Comparison of ENCODE assay signal across 25 cellular contexts in the genomic region with DNA sequence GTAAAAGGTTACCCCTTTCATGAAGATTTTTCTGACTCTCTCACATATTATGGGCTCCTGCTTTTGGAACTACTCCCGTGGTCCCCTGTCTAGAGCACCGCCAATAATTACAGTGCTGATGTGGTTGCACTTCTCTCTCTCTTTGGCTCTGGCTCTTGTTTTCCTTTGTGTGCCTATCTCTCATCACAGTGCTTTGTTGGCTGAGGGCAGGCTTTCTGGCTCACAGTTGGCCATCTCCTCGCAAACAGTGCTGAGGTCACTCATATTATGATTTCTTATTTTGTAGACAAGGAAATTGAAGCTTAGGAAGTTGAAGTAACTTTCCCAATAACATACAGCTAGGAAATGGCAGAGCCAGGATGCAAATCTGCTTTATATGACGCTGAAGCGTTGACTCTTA.
DNase-seq lines count a peak whose midpoint lies in the region; ATAC-seq and TF ChIP-seq lines count a peak whose summit lies in the region.
"Had no signal": no experiment of that assay in that cellular context is flagged by ENCODE, and none has a peak within 500 bp of the region (broad histone marks: within the 10 kb centered on the region; RNA-seq: fewer than 3 reads in every experiment).

No MANE protein-coding gene starts in this region.

- CTCF ChIA-PET in Calu3 (lab: Charles Lee), result no interaction called here

- TF ChIP-seq CTCF in coronary artery (IDR thresholded peaks at IDR 0.05), result no peak
- no peak for TF ChIP-seq CTCF in right atrium auricular region (IDR thresholded peaks at IDR 0.05)
- TF ChIP-seq CTCF in Calu3 (IDR thresholded peaks at IDR 0.05; ENCODE audit: unreplicated experiment), result no peak

- ATAC-seq in HG03175 (IDR thresholded peaks at IDR 0.05; ENCODE audit: unreplicated experiment), result no peak
- ATAC-seq: activated T-helper 17 cell treated with anti-CD3 and anti-CD28 coated beads, Interleukin-2, amount 50 U/mL, for 72 hours; naive thymus-derived CD8-positive, alpha-beta T cell; PC-3 had no signal

- peak overlapping the region; percentile 10 to 38 for H3K27ac ChIP-seq in coronary artery
- H3K27ac ChIP-seq in right atrium auricular region, result peak overlapping the region; percentile 26 to 63
- H3K27ac ChIP-seq in skeletal muscle tissue (ENCODE audit: low read depth, low read length), result peak overlapping the region; percentile 42
- H3K27ac ChIP-seq: epithelial cell of prostate, stomach had no signal

- H3K9me3 ChIP-seq in right atrium auricular region, result no peaks in the 10 kb centered on the region
- no peaks in the 10 kb centered on the region for H3K9me3 ChIP-seq in skeletal muscle tissue (ENCODE audit: control insufficient read depth in 3 of 3, low read length in 3 of 3)
- H3K9me3 ChIP-seq: stomach had no signal

- H3K36me3 ChIP-seq in right atrium auricular region (no peaks in the 10 kb centered on the region), skeletal muscle tissue (ENCODE audit: control insufficient read depth in 3 of 3, insufficient read depth in 3 of 3, low read length in 3 of 3) (no peaks in the 10 kb centered on the region)
- H3K36me3 ChIP-seq: stomach had no signal

- no peak overlapping the region for H3K9ac ChIP-seq in skeletal muscle tissue (ENCODE audit: low read depth in 1 of 3, low read length in 3 of 3)

- no peaks in the 10 kb centered on the region for H3K27me3 Mint-ChIP-seq in Calu3 (ENCODE audit: unreplicated experiment)
- H3K27me3 Mint-ChIP-seq: activated CD4-positive, alpha-beta T cell treated with anti-CD3 and anti-CD28 coated beads, Interleukin-2, amount 10 ng/mL, durations not matched to agents 24 days and 14 days; activated naive CD8-positive, alpha-beta T cell treated with anti-CD3 and anti-CD28 coated beads for 36 hours; activated T-helper 17 cell treated with anti-CD3 and anti-CD28 coated beads, Interleukin-2, amount 50 U/mL, for 72 hours; CD4-positive, alpha-beta memory T cell; dendritic cell treated with granulocyte-macrophage colony-stimulating factor and Interleukin-4, amounts not matched to agents 40 ng/mL and 50 ng/mL, for 4 days; naive thymus-derived CD8-positive, alpha-beta T cell; progenitor cell of endocrine pancreas had no signal

- intact Hi-C loops in Calu3 (cut with micrococcal nuclease; ENCODE audit: unreplicated experiment), result no loop called here

- no peaks in the 10 kb centered on the region for H3K4me1 Mint-ChIP-seq in Calu3 (ENCODE audit: low read depth, unreplicated experiment)

- no peak overlapping the region for H3K4me3 ChIP-seq in coronary artery
- H3K4me3 ChIP-seq in right atrium auricular region, result no peak overlapping the region
- no peak overlapping the region for H3K4me3 ChIP-seq in skeletal muscle tissue (ENCODE audit: low read length in 3 of 3)
- H3K4me3 ChIP-seq: smooth muscle cell, stomach had no signal

- no peak overlapping the region for H3K27ac Mint-ChIP-seq in Calu3 (ENCODE audit: unreplicated experiment)
- H3K27ac Mint-ChIP-seq: activated CD4-positive, alpha-beta T cell treated with anti-CD3 and anti-CD28 coated beads, Interleukin-2, amount 10 ng/mL, durations not matched to agents 24 days and 14 days; activated naive CD8-positive, alpha-beta T cell treated with anti-CD3 and anti-CD28 coated beads for 36 hours; activated T-helper 17 cell treated with anti-CD3 and anti-CD28 coated beads, Interleukin-2, amount 50 U/mL, for 72 hours; dendritic cell treated with granulocyte-macrophage colony-stimulating factor and Interleukin-4, amounts not matched to agents 40 ng/mL and 50 ng/mL, for 4 days; progenitor cell of endocrine pancreas had no signal

- H3K4me3 Mint-ChIP-seq in Calu3 (ENCODE audit: low read depth, unreplicated experiment), result no peak overlapping the region
- H3K4me3 Mint-ChIP-seq: activated CD4-positive, alpha-beta T cell treated with anti-CD3 and anti-CD28 coated beads, Interleukin-2, amount 10 ng/mL, durations not matched to agents 24 days and 14 days; activated naive CD8-positive, alpha-beta T cell treated with anti-CD3 and anti-CD28 coated beads for 36 hours; activated T-helper 17 cell treated with anti-CD3 and anti-CD28 coated beads, Interleukin-2, amount 50 U/mL, for 72 hours; CD4-positive, alpha-beta memory T cell; dendritic cell treated with granulocyte-macrophage colony-stimulating factor and Interleukin-4, amounts not matched to agents 40 ng/mL and 50 ng/mL, for 4 days; naive thymus-derived CD8-positive, alpha-beta T cell had no signal

- peak; percentile 19 for DNase-seq in NCI-H2227 treated with DMSO at 0.1 percent for 48 hours (lab: John Stamatoyannopoulos, UW)
- DNase-seq in coronary artery (ENCODE audit: low spot score), result no peak
- peak; percentile 58 for DNase-seq in right atrium auricular region (ENCODE audit: low spot score)
- DNase-seq in Calu3, result no peak
- DNase-seq in stimulated activated CD4-positive, alpha-beta T cell treated with anti-CD3 and anti-CD28 coated beads, Interleukin-4, amount 100 ng/mL, for 4 hours, result no peak
- DNase-seq: activated CD4-positive, alpha-beta T cell treated with anti-CD3 and anti-CD28 coated beads, Interleukin-2, amount 10 ng/mL, durations not matched to agents 24 days and 14 days; activated naive CD8-positive, alpha-beta T cell treated with anti-CD3 and anti-CD28 coated beads for 36 hours; CD4-positive, alpha-beta memory T cell; DMS79; foreskin melanocyte; GOT3; islet precursor cell; mesenchymal stem cell; naive thymus-derived CD8-positive, alpha-beta T cell; PC-3; SIG-M5; stimulated activated CD4-positive, alpha-beta T cell treated with anti-CD3 and anti-CD28 coated beads, Interleukin-4, amount 100 ng/mL, for 1 hour; stomach had no signal

- no peaks in the 10 kb centered on the region for H3K27me3 ChIP-seq in right atrium auricular region
- no peaks in the 10 kb centered on the region for H3K27me3 ChIP-seq in skeletal muscle tissue (ENCODE audit: control insufficient read depth in 3 of 3, insufficient read depth in 3 of 3, low read length in 3 of 3)
- H3K27me3 ChIP-seq: stomach had no signal

- no TSS peak for BruUV-seq in Calu3 (replicated peaks; lab: Mats Ljungman, UMichigan)

- H3K36me3 Mint-ChIP-seq in Calu3 (ENCODE audit: insufficient read depth, unreplicated experiment), result no peaks in the 10 kb centered on the region

- no peaks in the 10 kb centered on the region for H3K9me3 Mint-ChIP-seq in Calu3 (ENCODE audit: low read depth, unreplicated experiment)
- H3K9me3 Mint-ChIP-seq: activated CD4-positive, alpha-beta T cell treated with anti-CD3 and anti-CD28 coated beads, Interleukin-2, amount 10 ng/mL, durations not matched to agents 24 days and 14 days; activated naive CD8-positive, alpha-beta T cell treated with anti-CD3 and anti-CD28 coated beads for 36 hours; activated T-helper 17 cell treated with anti-CD3 and anti-CD28 coated beads, Interleukin-2, amount 50 U/mL, for 72 hours; CD4-positive, alpha-beta memory T cell; dendritic cell treated with granulocyte-macrophage colony-stimulating factor and Interleukin-4, amounts not matched to agents 40 ng/mL and 50 ng/mL, for 4 days; naive thymus-derived CD8-positive, alpha-beta T cell had no signal

- peaks cover 0 to 17% of the 10 kb centered on the region in 2 donors for H3K4me1 ChIP-seq in right atrium auricular region
- peaks cover 6 to 13% (median 12%) of the 10 kb centered on the region in 3 donors for H3K4me1 ChIP-seq in skeletal muscle tissue (ENCODE audit: control insufficient read depth in 3 of 3, insufficient read depth in 3 of 3, low read length in 3 of 3)

Comparison
In these comparisons a context has a peak if more than half of its experiments do, and no peak if none do; other contexts are left out.
1. DNase-seq: peak in NCI-H2227 treated with DMSO at 0.1 percent for 48 hours (single experiment) and right atrium auricular region (single experiment); none in coronary artery (single experiment), Calu3 (single experiment) and stimulated activated CD4-positive, alpha-beta T cell treated with anti-CD3 and anti-CD28 coated beads, Interleukin-4, amount 100 ng/mL, for 4 hours (0 of 2).
2. Peak in every context shown above with its lines, with median percentiles within 50 percentile points of each other: H3K27ac ChIP-seq.